ENCODE assay signal across 18 cellular contexts in the genomic region with DNA sequence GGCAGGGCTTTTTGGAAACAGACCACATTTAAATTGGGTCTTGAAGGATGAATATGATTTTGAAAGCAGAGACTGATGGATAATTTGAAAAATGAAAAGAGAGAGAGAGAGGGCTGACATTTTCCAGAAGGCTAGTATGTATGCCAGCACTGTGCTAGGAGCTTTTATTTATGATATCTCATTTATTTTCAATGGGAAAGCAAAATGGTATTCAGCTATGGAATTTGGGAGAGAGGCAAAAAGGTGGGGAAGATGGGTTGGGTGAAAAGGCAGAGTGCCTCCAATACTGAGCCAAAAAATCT.
DNase-seq lines count a peak whose midpoint lies in the region; ATAC-seq, FAIRE-seq and TF ChIP-seq lines count a peak whose summit lies in the region.
"Had no signal": no experiment of that assay in that cellular context is flagged by ENCODE, and none has a peak within 500 bp of the region (broad histone marks: within the 10 kb centered on the region; RNA-seq: fewer than 3 reads in every experiment).

No MANE protein-coding gene starts in this region.

- no peak for ATAC-seq in HepG2
- peak; percentile 20 for ATAC-seq in left lobe of liver
- ATAC-seq in omental fat pad (ENCODE audit: low FRiP score) = peak; percentile 5
- no peak for ATAC-seq in GM18519 (IDR thresholded peaks at IDR 0.05; ENCODE audit: low FRiP score, unreplicated experiment)
- ATAC-seq: K562 had no signal

- H2AFZ ChIP-seq in HepG2 (ENCODE audit: low read length) = no peak overlapping the region

- no peak overlapping the region for H3K9ac ChIP-seq in liver (ENCODE audit: low read depth in 1 of 2, low read length in 2 of 2)
- H3K9ac ChIP-seq in HepG2 (ENCODE audit: insufficient read depth, low read depth, low read length) = no peak overlapping the region
- H3K9ac ChIP-seq: BLaER1 had no signal

- no peak for TF ChIP-seq CTCF in liver (IDR thresholded peaks at IDR 0.05; ENCODE audit: low read depth, low read length, missing input control)
- TF ChIP-seq CTCF in HepG2 (CRISPR knock-in tag; IDR thresholded peaks at IDR 0.05) = no peak
- TF ChIP-seq CTCF in omental fat pad (IDR thresholded peaks at IDR 0.05) = no peak

- peaks cover 27% of the 10 kb centered on the region for H3K79me2 ChIP-seq in HepG2 (ENCODE audit: insufficient read depth, low read length)

- H3K27me3 ChIP-seq in liver (ENCODE audit: control insufficient read depth in 4 of 4, insufficient read depth in 4 of 4, low read length in 3 of 4) = no peaks in the 10 kb centered on the region
- no peaks in the 10 kb centered on the region for H3K27me3 ChIP-seq in HepG2 (ENCODE audit: control insufficient read depth in 1 of 2, insufficient read depth in 2 of 2, low read length in 2 of 2)
- H3K27me3 ChIP-seq: BLaER1 had no signal

- 0 out of 2 replicates have a peak, but pooled peaks cover 5% of the 10 kb centered on the region for H4K20me1 ChIP-seq in HepG2 (ENCODE audit: insufficient read depth, low read length)
- H4K20me1 ChIP-seq: BLaER1 had no signal

- H3K4me2 ChIP-seq in HepG2 (ENCODE audit: low read depth, low read length) = no peak overlapping the region
- H3K4me2 ChIP-seq: BLaER1 had no signal

- peaks cover 2 to 22% (median 10%) of the 10 kb centered on the region in 4 donors for H3K4me1 ChIP-seq in liver (ENCODE audit: control insufficient read depth in 4 of 4, insufficient read depth in 4 of 4, low read length in 3 of 4)
- peaks cover 39% of the 10 kb centered on the region for H3K4me1 ChIP-seq in HepG2 (ENCODE audit: insufficient read depth, low read length)
- H3K4me1 ChIP-seq: BLaER1, Caco-2 had no signal

- intact Hi-C loops in HepG2 (cut with micrococcal nuclease; ENCODE audit: unreplicated experiment) = no loop called here

- H3K36me3 ChIP-seq in liver (ENCODE audit: control insufficient read depth in 4 of 4, insufficient read depth in 3 of 4, low read depth in 1 of 4, low read length in 3 of 4) (no peaks in the 10 kb centered on the region), HepG2 (replicated peaks in 1 of 2; ENCODE audit: control insufficient read depth in 1 of 2, insufficient read depth in 2 of 2, low read length in 2 of 2) (no peaks in the 10 kb centered on the region)
- H3K36me3 ChIP-seq: BLaER1 had no signal

- no peak for TF ChIP-seq EP300 in HepG2 (IDR thresholded peaks at IDR 0.05; ENCODE audit: low read depth in 2 of 2, low read length in 2 of 2)
- TF ChIP-seq EP300 in HepG2 (CRISPR knock-in tag; IDR thresholded peaks at IDR 0.05; ENCODE audit: borderline replicate concordance) = no peak

- no peak for FAIRE-seq in HepG2 (lab: Jason Lieb, UNC)
- FAIRE-seq: GM12892, HTR-8/SVneo, K562 had no signal

- no peak overlapping the region for H3K4me3 ChIP-seq in liver (ENCODE audit: low read depth in 1 of 3, low read length in 3 of 3)
- H3K4me3 ChIP-seq in HepG2 (replicated peaks in 1 of 3; ENCODE audit: insufficient read depth in 1 of 3, low read depth in 2 of 3, low read length in 3 of 3) = no peak overlapping the region
- H3K4me3 ChIP-seq: BLaER1, K562 had no signal

- in situ Hi-C loops in HepG2 (cut with HindIII; ENCODE audit: extremely low pct_ligation_motif_present, low pct_unique_long_range_greater_than_20kb) = no loop called here

- peak overlapping the region; percentile 68 to 78 for H3K27ac ChIP-seq in liver (ENCODE audit: low read depth in 1 of 2, low read length in 2 of 2)
- H3K27ac ChIP-seq in HepG2 (ENCODE audit: extremely low read length, insufficient read depth, low read length) = no peak overlapping the region
- H3K27ac ChIP-seq: 22Rv1, BLaER1 had no signal

- DNase-seq in HepG2 (ENCODE audit: low spot score) = no peak
- no peak for DNase-seq in left lobe of liver (ENCODE audit: low spot score)
- DNase-seq in omental fat pad (ENCODE audit: low spot score) = no peak
- no peak for DNase-seq in HUDEP-2 (lab: John Stamatoyannopoulos, UW; ENCODE audit: unreplicated experiment in 76 of 76)
- DNase-seq in activated CD4-positive, alpha-beta T cell treated with anti-CD3 and anti-CD28 coated beads for 4 hours = no peak
- DNase-seq in AG20443 (ENCODE audit: low spot score) = no peak
- DNase-seq: AML-193; Caco-2; CD8-positive, alpha-beta memory T cell; DND-41; GDM1 had no signal

- CTCF ChIA-PET in HepG2 (lab: Yijun Ruan, JAX; ENCODE audit: low intra/inter-chr PET ratio, low total read pairs) = no interaction called here

- no TSS peak for BruUV-seq in HepG2 (replicated peaks; lab: Mats Ljungman, UMichigan)

- H3K9me3 ChIP-seq in liver (ENCODE audit: control insufficient read depth in 4 of 4, low read length in 3 of 4) (no peaks in the 10 kb centered on the region), HepG2 (ENCODE audit: low read length) (no peaks in the 10 kb centered on the region)
- H3K9me3 ChIP-seq: BLaER1, Caco-2 had no signal

- no peak for TF ChIP-seq POLR2A in HepG2 (IDR thresholded peaks at IDR 0.05; ENCODE audit: insufficient read depth in 1 of 2, low read depth in 2 of 2, low read length in 2 of 2)

- TF ChIP-seq RAD21 in liver (IDR thresholded peaks at IDR 0.05) (no peak), HepG2 (CRISPR knock-in tag; IDR thresholded peaks at IDR 0.05) (no peak)

- POLR2A ChIA-PET in HepG2 (lab: Yijun Ruan, JAX) = no interaction called here

TF ChIP-seq in liver, 16 proteins besides CTCF, POLR2A, EP300 and RAD21 (continues in another document):
- TF ChIP-seq, protein P1, sequence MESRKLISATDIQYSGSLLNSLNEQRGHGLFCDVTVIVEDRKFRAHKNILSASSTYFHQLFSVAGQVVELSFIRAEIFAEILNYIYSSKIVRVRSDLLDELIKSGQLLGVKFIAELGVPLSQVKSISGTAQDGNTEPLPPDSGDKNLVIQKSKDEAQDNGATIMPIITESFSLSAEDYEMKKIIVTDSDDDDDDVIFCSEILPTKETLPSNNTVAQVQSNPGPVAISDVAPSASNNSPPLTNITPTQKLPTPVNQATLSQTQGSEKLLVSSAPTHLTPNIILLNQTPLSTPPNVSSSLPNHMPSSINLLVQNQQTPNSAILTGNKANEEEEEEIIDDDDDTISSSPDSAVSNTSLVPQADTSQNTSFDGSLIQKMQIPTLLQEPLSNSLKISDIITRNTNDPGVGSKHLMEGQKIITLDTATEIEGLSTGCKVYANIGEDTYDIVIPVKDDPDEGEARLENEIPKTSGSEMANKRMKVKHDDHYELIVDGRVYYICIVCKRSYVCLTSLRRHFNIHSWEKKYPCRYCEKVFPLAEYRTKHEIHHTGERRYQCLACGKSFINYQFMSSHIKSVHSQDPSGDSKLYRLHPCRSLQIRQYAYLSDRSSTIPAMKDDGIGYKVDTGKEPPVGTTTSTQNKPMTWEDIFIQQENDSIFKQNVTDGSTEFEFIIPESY (IDR thresholded peaks at IDR 0.05) = no peak
- TF ChIP-seq RXRA (IDR thresholded peaks at IDR 0.05) (no peak), HNF4A (conservative IDR thresholded peaks at IDR 0.05) (no peak), GABPA (IDR thresholded peaks at IDR 0.05 in 1 of 2, conservative IDR thresholded peaks at IDR 0.05 in 1 of 2) (no peak), NR2F2 (IDR thresholded peaks at IDR 0.05) (no peak), TAF1 (conservative IDR thresholded peaks at IDR 0.05) (no peak)
- TF ChIP-seq, protein P2, sequence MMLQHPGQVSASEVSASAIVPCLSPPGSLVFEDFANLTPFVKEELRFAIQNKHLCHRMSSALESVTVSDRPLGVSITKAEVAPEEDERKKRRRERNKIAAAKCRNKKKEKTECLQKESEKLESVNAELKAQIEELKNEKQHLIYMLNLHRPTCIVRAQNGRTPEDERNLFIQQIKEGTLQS (IDR thresholded peaks at IDR 0.05) = no peak

TF ChIP-seq in HepG2, 621 proteins besides CTCF, POLR2A, EP300 and RAD21 (continues in another document):
- TF ChIP-seq, protein P3, sequence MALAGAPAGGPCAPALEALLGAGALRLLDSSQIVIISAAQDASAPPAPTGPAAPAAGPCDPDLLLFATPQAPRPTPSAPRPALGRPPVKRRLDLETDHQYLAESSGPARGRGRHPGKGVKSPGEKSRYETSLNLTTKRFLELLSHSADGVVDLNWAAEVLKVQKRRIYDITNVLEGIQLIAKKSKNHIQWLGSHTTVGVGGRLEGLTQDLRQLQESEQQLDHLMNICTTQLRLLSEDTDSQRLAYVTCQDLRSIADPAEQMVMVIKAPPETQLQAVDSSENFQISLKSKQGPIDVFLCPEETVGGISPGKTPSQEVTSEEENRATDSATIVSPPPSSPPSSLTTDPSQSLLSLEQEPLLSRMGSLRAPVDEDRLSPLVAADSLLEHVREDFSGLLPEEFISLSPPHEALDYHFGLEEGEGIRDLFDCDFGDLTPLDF (CRISPR knock-in tag; IDR thresholded peaks at IDR 0.05) = no peak
- TF ChIP-seq ZNF17 (CRISPR knock-in tag; IDR thresholded peaks at IDR 0.05) = no peak
- TF ChIP-seq RCOR2 (CRISPR knock-in tag; IDR thresholded peaks at IDR 0.05) = no peak
- TF ChIP-seq CBX1 (IDR thresholded peaks at IDR 0.05; ENCODE audit: low read depth) = no peak
- TF ChIP-seq, protein P4, sequence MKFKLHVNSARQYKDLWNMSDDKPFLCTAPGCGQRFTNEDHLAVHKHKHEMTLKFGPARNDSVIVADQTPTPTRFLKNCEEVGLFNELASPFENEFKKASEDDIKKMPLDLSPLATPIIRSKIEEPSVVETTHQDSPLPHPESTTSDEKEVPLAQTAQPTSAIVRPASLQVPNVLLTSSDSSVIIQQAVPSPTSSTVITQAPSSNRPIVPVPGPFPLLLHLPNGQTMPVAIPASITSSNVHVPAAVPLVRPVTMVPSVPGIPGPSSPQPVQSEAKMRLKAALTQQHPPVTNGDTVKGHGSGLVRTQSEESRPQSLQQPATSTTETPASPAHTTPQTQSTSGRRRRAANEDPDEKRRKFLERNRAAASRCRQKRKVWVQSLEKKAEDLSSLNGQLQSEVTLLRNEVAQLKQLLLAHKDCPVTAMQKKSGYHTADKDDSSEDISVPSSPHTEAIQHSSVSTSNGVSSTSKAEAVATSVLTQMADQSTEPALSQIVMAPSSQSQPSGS (CRISPR knock-in tag; IDR thresholded peaks at IDR 0.05) = no peak
- TF ChIP-seq ZNF619 (CRISPR knock-in tag; IDR thresholded peaks at IDR 0.05) = no peak
- TF ChIP-seq BCL6 (CRISPR knock-in tag; IDR thresholded peaks at IDR 0.05) = no peak
- no peak for TF ChIP-seq STAT5B (CRISPR knock-in tag; IDR thresholded peaks at IDR 0.05)
- TF ChIP-seq SMARCE1 (IDR thresholded peaks at IDR 0.05; ENCODE audit: borderline replicate concordance) = no peak
- TF ChIP-seq HDAC6 (IDR thresholded peaks at IDR 0.05; ENCODE audit: low read depth, low read length) = no peak
- no peak for TF ChIP-seq NFKBIZ (CRISPR knock-in tag; IDR thresholded peaks at IDR 0.05)
- TF ChIP-seq PAF1 (CRISPR knock-in tag; IDR thresholded peaks at IDR 0.05) = no peak

Comparison
In these comparisons a context has a peak if more than half of its experiments do, and no peak if none do; other contexts are left out.
1. ATAC-seq: peak in left lobe of liver (single experiment) and omental fat pad (single experiment); none in HepG2 (single experiment) and GM18519 (single experiment).